Comparison of ENCODE assay signal across 15 cellular contexts in genomic region chr2:130351495-130352125, GRCh38. TPM values are rescaled to one million over a fixed set of nuclear protein-coding genes. Genes with fewer than 3 reads are reported as not detected.
DNase-seq lines count a peak whose midpoint lies in the region; ATAC-seq, FAIRE-seq and TF ChIP-seq lines count a peak whose summit lies in the region.
"Had no signal": no experiment of that assay in that cellular context is flagged by ENCODE, and none has a peak within 500 bp of the region (broad histone marks: within the 10 kb centered on the region; RNA-seq: fewer than 3 reads in every experiment).

No MANE protein-coding gene starts in this region.

- H3K4me2 ChIP-seq in DND-41 (ENCODE audit: insufficient read depth, low read length) (no peak overlapping the region), K562 (ENCODE audit: insufficient read depth, low read length) (no peak overlapping the region), neural cell (ENCODE audit: low read length) (no peak overlapping the region)
- H3K4me2 ChIP-seq: hepatocyte had no signal

- no peaks in the 10 kb centered on the region for H3K27me3 ChIP-seq in DND-41 (ENCODE audit: insufficient read depth, low read length, poor library complexity)
- H3K27me3 ChIP-seq in HUES64 (ENCODE audit: insufficient read depth, low read length): peaks cover 34% of the 10 kb centered on the region
- H3K27me3 ChIP-seq in K562 (ENCODE audit: control insufficient read depth in 2 of 2, insufficient read depth in 2 of 2, low read length in 2 of 2): no peaks in the 10 kb centered on the region
- no peaks in the 10 kb centered on the region for H3K27me3 ChIP-seq in neural cell (ENCODE audit: insufficient read depth, low read depth, low read length)
- H3K27me3 ChIP-seq: ascending aorta, BE2C, hepatocyte, Peyer's patch had no signal

- H3K9me2 ChIP-seq in neural cell (ENCODE audit: insufficient read depth, low read length): no peaks in the 10 kb centered on the region

- H3K27ac ChIP-seq in DND-41 (ENCODE audit: low read length): no peak overlapping the region
- H3K27ac ChIP-seq in HUES64 (ENCODE audit: low read depth, low read length): no peak overlapping the region
- no peak overlapping the region for H3K27ac ChIP-seq in K562 (ENCODE audit: extremely low read depth, low read depth, low read length)
- H3K27ac ChIP-seq in neural cell (ENCODE audit: low read length): no peak overlapping the region
- H3K27ac ChIP-seq: ascending aorta, hepatocyte, Peyer's patch had no signal

- no peak for DNase-seq in DND-41
- DNase-seq in K562 (ENCODE audit: extremely low read depth in 1 of 4, low spot score in 3 of 4): no peak
- DNase-seq in head of caudate nucleus: no peak
- DNase-seq in activated CD4-positive, CD25-positive, alpha-beta regulatory T cell (lab: John Stamatoyannopoulos, UW): no peak
- DNase-seq: BE2C, DMS53, NCI-H1436, NCI-H446, Peyer's patch had no signal

- H3K4me1 ChIP-seq in DND-41 (ENCODE audit: insufficient read depth, low read length): no peaks in the 10 kb centered on the region
- H3K4me1 ChIP-seq in HUES64 (ENCODE audit: insufficient read depth, low read length): peaks cover 8% of the 10 kb centered on the region; the same call in 1 of the 2 replicates
- H3K4me1 ChIP-seq in K562 (replicated peaks in 1 of 2; ENCODE audit: control insufficient read depth in 2 of 2, insufficient read depth in 2 of 2, low read length in 2 of 2): peaks cover 5 to 27% of the 10 kb centered on the region in 2 experiments; a peak in 4 of 5 replicates
- H3K4me1 ChIP-seq: BE2C had no signal

- no peaks in the 10 kb centered on the region for H3K9me1 ChIP-seq in K562 (ENCODE audit: control insufficient read depth, insufficient read depth, low read length)

- 80% methylated on average over 8 of the region's 8 CpGs for WGBS in HUES64
- WGBS in K562 (ENCODE audit: insufficient coverage, low coverage, missing lambda C conversion rate): 59% methylated on average over 5 of the region's 8 CpGs

- no peak for FAIRE-seq in K562 (lab: Jason Lieb, UNC)

- TF ChIP-seq CTCF in DND-41 (IDR thresholded peaks at IDR 0.05; ENCODE audit: borderline replicate concordance, extremely low read depth, low read length, poor library complexity, severe bottlenecking) (no peak), K562 (IDR thresholded peaks at IDR 0.05 in 2 of 3, conservative IDR thresholded peaks at IDR 0.05 in 1 of 3; ENCODE audit: insufficient read depth in 2 of 3, low read depth in 1 of 3, low read length in 3 of 3) (no peak), neural cell (IDR thresholded peaks at IDR 0.05; ENCODE audit: poor library complexity, severe bottlenecking) (no peak)

- no TSS peak for BruUV-seq in K562 (replicated peaks; lab: Mats Ljungman, UMichigan)

- TF ChIP-seq POLR2A in K562 (conservative IDR thresholded peaks at IDR 0.05): no peak

- CTCF ChIA-PET in K562 (lab: Yijun Ruan, JAX; ENCODE audit: low intra/inter-chr PET ratio): no interaction called here

- POLR2A ChIA-PET in K562 (lab: Yijun Ruan, JAX): interaction anchor here (0.5 to 5.4 kb wide), 4 partner anchors 7 to 170 kb away, joined by 3 to 63 read pairs (median 3); partner anchors contain the start of genes IMP4 and SMPD4

- ATAC-seq in DND-41 (ENCODE audit: insufficient read depth, low read depth) (0 out of 3 replicates have a peak, but pooled peaks have one; percentile 29), K562 (no peak), HG03432 (IDR thresholded peaks at IDR 0.05; ENCODE audit: unreplicated experiment) (no peak)
- ATAC-seq: esophagus mucosa had no signal

- TF ChIP-seq EP300 in K562 (IDR thresholded peaks at IDR 0.05; ENCODE audit: low read length) (no peak), neural cell (conservative IDR thresholded peaks at IDR 0.05; ENCODE audit: poor library complexity, severe bottlenecking) (no peak)

- H3K9ac ChIP-seq in DND-41 (ENCODE audit: low read depth, low read length): no peak overlapping the region
- H3K9ac ChIP-seq in HUES64 (ENCODE audit: low read depth, low read length): peak overlapping the region; percentile 20; the same call in 1 of the 2 replicates
- peak overlapping the region in 1 of 2 experiments; percentile 79; a peak in 2 of 4 replicates for H3K9ac ChIP-seq in K562 (ENCODE audit: insufficient read depth in 1 of 2, low read depth in 2 of 2, low read length in 2 of 2)
- H3K9ac ChIP-seq in neural cell (ENCODE audit: low read length): peak overlapping the region; percentile 7

- no peak overlapping the region for H3K4me3 ChIP-seq in DND-41 (ENCODE audit: low read depth in 1 of 2, low read length in 2 of 2)
- H3K4me3 ChIP-seq in HUES64 (ENCODE audit: low read length): no peak overlapping the region
- no peak overlapping the region for H3K4me3 ChIP-seq in K562
- H3K4me3 ChIP-seq in neural cell (ENCODE audit: low read length): no peak overlapping the region
- H3K4me3 ChIP-seq: ascending aorta, hepatocyte, Peyer's patch had no signal

- no peaks in the 10 kb centered on the region for H3F3A ChIP-seq in neural cell (ENCODE audit: insufficient read depth, low read length, poor library complexity, severe bottlenecking)

- no peak overlapping the region for H2AFZ ChIP-seq in DND-41 (ENCODE audit: low read depth, low read length)
- H2AFZ ChIP-seq in K562 (ENCODE audit: low read depth, low read length): no peak overlapping the region
- no peak overlapping the region for H2AFZ ChIP-seq in neural cell (ENCODE audit: low read depth, low read length)
- H2AFZ ChIP-seq: hepatocyte had no signal

- H3K79me2 ChIP-seq in DND-41 (ENCODE audit: insufficient read depth, low read length): no peaks in the 10 kb centered on the region
- H3K79me2 ChIP-seq in K562 (ENCODE audit: control insufficient read depth, insufficient read depth, low read length): peaks cover 13% of the 10 kb centered on the region
- no peaks in the 10 kb centered on the region for H3K79me2 ChIP-seq in neural cell (replicated peaks; ENCODE audit: insufficient read depth, low read length)
- H3K79me2 ChIP-seq: hepatocyte had no signal

- no peak for TF ChIP-seq RAD21 in K562 (CRISPR knock-in tag; conservative IDR thresholded peaks at IDR 0.05 in 1 of 2, IDR thresholded peaks at IDR 0.05 in 1 of 2)
- no peak for TF ChIP-seq RAD21 in neural cell (conservative IDR thresholded peaks at IDR 0.05)

- H3K9me3 ChIP-seq in DND-41 (ENCODE audit: insufficient read depth, low read length, severe bottlenecking) (no peaks in the 10 kb centered on the region), HUES64 (ENCODE audit: insufficient read depth, low read depth, low read length) (no peaks in the 10 kb centered on the region), K562 (replicated peaks; ENCODE audit: control insufficient read depth, insufficient read depth, low read depth, low read length) (no peaks in the 10 kb centered on the region), neural cell (ENCODE audit: low read length) (no peaks in the 10 kb centered on the region)
- H3K9me3 ChIP-seq: ascending aorta, BE2C, Peyer's patch had no signal

- H4K20me1 ChIP-seq in DND-41 (ENCODE audit: insufficient read depth, low read length) (peaks cover 3% of the 10 kb centered on the region), K562 (replicated peaks; ENCODE audit: control insufficient read depth, insufficient read depth, low read length) (no peaks in the 10 kb centered on the region), neural cell (ENCODE audit: insufficient read depth) (no peaks in the 10 kb centered on the region)

- intact Hi-C loops in K562 (cut with micrococcal nuclease) (no loop called here), head of caudate nucleus (cut with DNase I) (no loop called here)

- in situ Hi-C loops in K562 (cut with MboI): no loop called here

- H3K36me3 ChIP-seq in DND-41 (ENCODE audit: insufficient read depth, low read length) (peaks cover 21% of the 10 kb centered on the region), HUES64 (ENCODE audit: insufficient read depth, low read length) (peaks cover 20% of the 10 kb centered on the region), K562 (ENCODE audit: control insufficient read depth, insufficient read depth, low read length) (peaks cover 29% of the 10 kb centered on the region), neural cell (ENCODE audit: insufficient read depth, low read length) (peaks cover 5% of the 10 kb centered on the region)

RNA-seq across cellular contexts. Expression of gene PTPN18, which starts 4.2 kb away (rescaled TPM):
- polyA plus RNA-seq in HUES64 (2013, experiment 1 of 2): 5.7 TPM
- polyA plus RNA-seq in HUES64 (2013, experiment 2 of 2): 9.7 TPM
- 213 and 354 TPM in 2 replicates for total RNA-seq in K562 (2011; cell fraction: chromatin; rRNA removed; ENCODE audit: low replicate concordance)
- total RNA-seq in K562 (2011; cell fraction: nucleolus; rRNA removed): 191 TPM in 2 replicates
- 220 and 291 TPM in 2 replicates for total RNA-seq in K562 (2011; cell fraction: nucleoplasm; rRNA removed)
- total RNA-seq in K562 (2014; rRNA removed) (49.6 and 57.0 TPM in 2 replicates), K562 (2014; rRNA removed; fragmentation: Illumina TruSeq; extraction: Trizol) (36.9 and 37.6 TPM in 2 replicates), K562 (2015; rRNA removed; fragmentation: Illumina TruSeq; extraction: Trizol) (35.2 and 38.5 TPM in 2 replicates), K562 (2021) (64.0 and 64.4 TPM in 2 replicates)
- polyA plus RNA-seq in K562 (2011; rRNA removed) (51.0 and 58.7 TPM in 2 replicates), K562 (2014; fragmentation: Illumina TruSeq; extraction: Trizol) (79.5 and 90.7 TPM in 2 replicates), K562 (2014; fragmentation: Nextera tagmentation; extraction: Ambion mirVana) (10 to 100 TPM; 11.6 to 19.3 TPM), K562 (2014; rRNA removed) (67.4 and 76.7 TPM in 2 replicates), neural cell (4.2 and 13.3 TPM in 2 replicates)
- polyA plus RNA-seq in K562 (2011; cell fraction: cytosol; rRNA removed): 53.2 and 74.2 TPM in 2 replicates
- 140 and 232 TPM in 2 replicates for polyA plus RNA-seq in K562 (2011; cell fraction: nucleus; rRNA removed)
- 44.4 and 61.5 TPM in 2 replicates for polyA plus RNA-seq in K562 (2012)
- polyA minus RNA-seq in K562 (2011; rRNA and poly(A)+ RNA removed): 42.3 and 45.7 TPM in 2 replicates
- 31.4 and 33.8 TPM in 2 replicates for polyA minus RNA-seq in K562 (2011; cell fraction: cytosol; rRNA and poly(A)+ RNA removed)
- polyA minus RNA-seq in K562 (2011; cell fraction: nucleus; rRNA and poly(A)+ RNA removed): 74.3 and 76.3 TPM in 2 replicates
- 8.5 and 10.8 TPM in 2 replicates for polyA minus RNA-seq in neural cell

RNA-seq across cellular contexts. Expression of gene IMP4, which starts 8.9 kb away (rescaled TPM):
- polyA plus RNA-seq in HUES64 (2013, experiment 1 of 2): 70.9 TPM
- polyA plus RNA-seq in HUES64 (2013, experiment 2 of 2): 74.4 TPM
- 74.0 and 256 TPM in 2 replicates for total RNA-seq in K562 (2011; cell fraction: chromatin; rRNA removed; ENCODE audit: low replicate concordance)
- total RNA-seq in K562 (2011; cell fraction: nucleolus; rRNA removed): 209 and 220 TPM in 2 replicates
- 139 and 147 TPM in 2 replicates for total RNA-seq in K562 (2011; cell fraction: nucleoplasm; rRNA removed)
- total RNA-seq in K562 (2014; rRNA removed) (187 and 239 TPM in 2 replicates), K562 (2014; rRNA removed; fragmentation: Illumina TruSeq; extraction: Trizol) (42.1 and 52.9 TPM in 2 replicates), K562 (2015; rRNA removed; fragmentation: Illumina TruSeq; extraction: Trizol) (97.8 and 103 TPM in 2 replicates), K562 (2021) (164 and 167 TPM in 2 replicates)
- polyA plus RNA-seq in K562 (2011; rRNA removed) (127 and 158 TPM in 2 replicates), K562 (2014; fragmentation: Illumina TruSeq; extraction: Trizol) (100.0 and 155 TPM in 2 replicates), K562 (2014; fragmentation: Nextera tagmentation; extraction: Ambion mirVana) (10 to 100 TPM; 35.4 to 53.3 TPM), K562 (2014; rRNA removed) (209 and 231 TPM in 2 replicates), neural cell (78.0 and 81.4 TPM in 2 replicates)
- 271 and 517 TPM in 2 replicates for polyA plus RNA-seq in K562 (2011; cell fraction: cytosol; rRNA removed)
- 407 and 557 TPM in 2 replicates for polyA plus RNA-seq in K562 (2011; cell fraction: nucleus; rRNA removed)
- polyA plus RNA-seq in K562 (2012): 134 and 149 TPM in 2 replicates
- polyA minus RNA-seq in K562 (2011; rRNA and poly(A)+ RNA removed): 51.7 and 70.1 TPM in 2 replicates
- polyA minus RNA-seq in K562 (2011; cell fraction: cytosol; rRNA and poly(A)+ RNA removed): 78.1 and 83.2 TPM in 2 replicates
- polyA minus RNA-seq in K562 (2011; cell fraction: nucleus; rRNA and poly(A)+ RNA removed): 115 and 121 TPM in 2 replicates
- 49.2 and 51.6 TPM in 2 replicates for polyA minus RNA-seq in neural cell
